Comparison of ENCODE assay signal across 12 cellular contexts in genomic region chr6:16800942-16801341, GRCh38. TPM values are rescaled to one million over a fixed set of nuclear protein-coding genes. Genes with fewer than 3 reads are reported as not detected.
A peak's percentile ranks its signal among the peaks of the same experiment; 100 is the strongest.
DNase-seq lines count a peak whose midpoint lies in the region; ATAC-seq and TF ChIP-seq lines count a peak whose summit lies in the region.
"Had no signal": no experiment of that assay in that cellular context is flagged by ENCODE, and none has a peak within 500 bp of the region (broad histone marks: within the 10 kb centered on the region; RNA-seq: fewer than 3 reads in every experiment).

No MANE protein-coding gene starts in this region.

- intact Hi-C loops in left ventricle myocardium superior (cut with micrococcal nuclease): no loop called here

- no peaks in the 10 kb centered on the region for H3K9me3 Mint-ChIP-seq in activated T-cell treated with anti-CD3 and anti-CD28 coated beads, Interleukin-2, amount 50 U/mL, for 72 hours

- H3K36me3 Mint-ChIP-seq in activated T-cell treated with anti-CD3 and anti-CD28 coated beads, Interleukin-2, amount 50 U/mL, for 72 hours (ENCODE audit: insufficient read depth in 2 of 2): no peaks in the 10 kb centered on the region

- peak; percentile 40 to 82 for ATAC-seq in activated T-cell treated with anti-CD3 and anti-CD28 coated beads, Interleukin-2, amount 50 U/mL, for 72 hours (replicated peaks in 1 of 2)
- peak; percentile 80 for ATAC-seq in left ventricle myocardium superior
- ATAC-seq: GM12878 had no signal

- H3K27me3 ChIP-seq in HL-60 (ENCODE audit: insufficient read depth, poor library complexity, severe bottlenecking): no peaks in the 10 kb centered on the region
- H3K27me3 ChIP-seq in effector memory CD4-positive, alpha-beta T cell (replicated peaks; ENCODE audit: control insufficient read depth, insufficient read depth, low read length, poor library complexity, severe bottlenecking): no peaks in the 10 kb centered on the region

- DNase-seq in AML-193 (lab: John Stamatoyannopoulos, UW): peak; percentile 62 to 70
- DNase-seq in HL-60 (ENCODE audit: low read depth in 1 of 2, low spot score in 1 of 2): peak; percentile 42 to 46
- no peak for DNase-seq in activated T-cell treated with anti-CD3 and anti-CD28 coated beads, Interleukin-2, amount 50 U/mL, for 72 hours
- DNase-seq in left ventricle myocardium superior: no peak
- DNase-seq in effector memory CD4-positive, alpha-beta T cell: no peak
- no peak for DNase-seq in GM19238 (ENCODE audit: insufficient read length, low spot score)
- DNase-seq in GM13977 (ENCODE audit: low spot score): no peak
- no peak for DNase-seq in GM19240 (ENCODE audit: insufficient read length, low spot score)
- DNase-seq: activated gamma-delta T cell treated with Interleukin-2 at 50 U/mL for 16 hours, midbrain, NCI-H2029 had no signal

- no peak overlapping the region for H3K4me3 ChIP-seq in HL-60 (replicated peaks; ENCODE audit: insufficient read depth, low read length)
- no peak overlapping the region for H3K4me3 ChIP-seq in effector memory CD4-positive, alpha-beta T cell (ENCODE audit: insufficient read depth, low read depth, low read length, poor library complexity, severe bottlenecking)
- H3K4me3 ChIP-seq: GM12878 had no signal

- TF ChIP-seq CTCF in HL-60 (IDR thresholded peaks at IDR 0.05; ENCODE audit: insufficient read depth, low read length) (no peak), GM13977 (IDR thresholded peaks at IDR 0.05; ENCODE audit: extremely low read depth, insufficient read depth, missing control alignments) (no peak)

- no peaks in the 10 kb centered on the region for H3K9me3 ChIP-seq in effector memory CD4-positive, alpha-beta T cell (ENCODE audit: control insufficient read depth, low read length)

- H3K4me3 Mint-ChIP-seq in activated T-cell treated with anti-CD3 and anti-CD28 coated beads, Interleukin-2, amount 50 U/mL, for 72 hours: peak overlapping the region in 1 of 2 donors; percentile 27

- peaks cover 24% of the 10 kb centered on the region for H3K4me1 Mint-ChIP-seq in activated T-cell treated with anti-CD3 and anti-CD28 coated beads, Interleukin-2, amount 50 U/mL, for 72 hours (ENCODE audit: low read depth)

- H3K4me1 ChIP-seq in effector memory CD4-positive, alpha-beta T cell (ENCODE audit: control insufficient read depth, insufficient read depth, low read length, poor library complexity, severe bottlenecking): no peaks in the 10 kb centered on the region

- H3K36me3 ChIP-seq in effector memory CD4-positive, alpha-beta T cell (ENCODE audit: control insufficient read depth, insufficient read depth, low read length): no peaks in the 10 kb centered on the region

- no peak overlapping the region for H3K27ac ChIP-seq in HL-60 (replicated peaks)
- H3K27ac ChIP-seq in effector memory CD4-positive, alpha-beta T cell (ENCODE audit: insufficient read depth, low read length, poor library complexity, severe bottlenecking): no peak overlapping the region

- H3K27ac Mint-ChIP-seq in activated T-cell treated with anti-CD3 and anti-CD28 coated beads, Interleukin-2, amount 50 U/mL, for 72 hours: no peak overlapping the region

- H3K27me3 Mint-ChIP-seq in activated T-cell treated with anti-CD3 and anti-CD28 coated beads, Interleukin-2, amount 50 U/mL, for 72 hours (ENCODE audit: low read depth): no peaks in the 10 kb centered on the region

- in situ Hi-C loops in GM13977 (cut with MboI; ENCODE audit: low pct_unique_long_range_greater_than_20kb, low sequenced_read_pairs, unreplicated experiment): no loop called here

RNA-seq across cellular contexts. Expression of gene ATXN1, which starts 39.7 kb away (rescaled TPM):
- 10 to 100 TPM; 46.5 to 65.1 TPM for total RNA-seq in activated T-cell treated with anti-CD3 and anti-CD28 coated beads, Interleukin-2, amount 50 U/mL, for 72 hours
- 45.2 TPM for total RNA-seq in left ventricle myocardium superior

Comparison
In these comparisons a context has a peak if more than half of its experiments do, and no peak if none do; other contexts are left out.
1. DNase-seq: peak in AML-193 (2 of 2) and HL-60 (2 of 2); none in activated T-cell treated with anti-CD3 and anti-CD28 coated beads, Interleukin-2, amount 50 U/mL, for 72 hours (0 of 2), left ventricle myocardium superior (single experiment), effector memory CD4-positive, alpha-beta T cell (0 of 3), GM19238 (single experiment), GM13977 (single experiment) and GM19240 (single experiment).